In genomic region chr14:90645842-90646443, GRCh38 we compare ENCODE assay signal across 14 cellular contexts.
A peak's percentile ranks its signal among the peaks of the same experiment; 100 is the strongest.
DNase-seq lines count a peak whose midpoint lies in the region; ATAC-seq, FAIRE-seq and TF ChIP-seq lines count a peak whose summit lies in the region.
"Had no signal": no experiment of that assay in that cellular context is flagged by ENCODE, and none has a peak within 500 bp of the region (broad histone marks: within the 10 kb centered on the region; RNA-seq: fewer than 3 reads in every experiment).

No MANE protein-coding gene starts in this region.

- H3K36me3 Mint-ChIP-seq in stimulated activated naive B cell treated with anti-CD40 and anti-IgM and Interleukin-4, amounts not matched to agents 10 μg/mL and 1 μg/mL and 100 μg/mL, for 72 hours: no peaks in the 10 kb centered on the region
- H3K36me3 Mint-ChIP-seq: activated naive CD8-positive, alpha-beta T cell treated with anti-CD3 and anti-CD28 coated beads for 36 hours had no signal

- H3K27me3 ChIP-seq in psoas muscle (ENCODE audit: insufficient read depth in 3 of 3, low read length in 2 of 3): no peaks in the 10 kb centered on the region

- no peak for TF ChIP-seq POLR2A in H54 (IDR thresholded peaks at IDR 0.05; ENCODE audit: low read depth, low read length)

- peak; percentile 73 to 93 (median 91) for ATAC-seq in psoas muscle
- no peak for ATAC-seq in stimulated activated naive B cell treated with anti-CD40 and anti-IgM and Interleukin-4, amounts not matched to agents 10 μg/mL and 1 μg/mL and 100 μg/mL, for 72 hours (replicated peaks)
- ATAC-seq: left ventricle myocardium superior had no signal

- H3K27ac ChIP-seq in psoas muscle: peak overlapping the region; percentile 87

- H3K27me3 Mint-ChIP-seq in stimulated activated naive B cell treated with anti-CD40 and anti-IgM and Interleukin-4, amounts not matched to agents 10 μg/mL and 1 μg/mL and 100 μg/mL, for 72 hours: no peaks in the 10 kb centered on the region
- H3K27me3 Mint-ChIP-seq: activated CD4-positive, alpha-beta T cell treated with anti-CD3 and anti-CD28 coated beads, Interleukin-2, amount 10 ng/mL, durations not matched to agents 24 days and 14 days; activated naive CD8-positive, alpha-beta T cell treated with anti-CD3 and anti-CD28 coated beads for 36 hours had no signal

- no peak overlapping the region for H3K27ac Mint-ChIP-seq in stimulated activated naive B cell treated with anti-CD40 and anti-IgM and Interleukin-4, amounts not matched to agents 10 μg/mL and 1 μg/mL and 100 μg/mL, for 72 hours
- H3K27ac Mint-ChIP-seq: activated CD4-positive, alpha-beta T cell treated with anti-CD3 and anti-CD28 coated beads, Interleukin-2, amount 10 ng/mL, durations not matched to agents 24 days and 14 days; activated naive CD8-positive, alpha-beta T cell treated with anti-CD3 and anti-CD28 coated beads for 36 hours had no signal

- H3K4me1 Mint-ChIP-seq in stimulated activated naive B cell treated with anti-CD40 and anti-IgM and Interleukin-4, amounts not matched to agents 10 μg/mL and 1 μg/mL and 100 μg/mL, for 72 hours: no peaks in the 10 kb centered on the region
- H3K4me1 Mint-ChIP-seq: activated CD4-positive, alpha-beta T cell treated with anti-CD3 and anti-CD28 coated beads, Interleukin-2, amount 10 ng/mL, durations not matched to agents 24 days and 14 days; activated naive CD8-positive, alpha-beta T cell treated with anti-CD3 and anti-CD28 coated beads for 36 hours had no signal

- H3K36me3 ChIP-seq in psoas muscle (ENCODE audit: insufficient read depth in 1 of 2, low read depth in 1 of 2): peaks cover 0 to 17% of the 10 kb centered on the region in 2 donors

- TF ChIP-seq CTCF in fibroblast of pulmonary artery (IDR thresholded peaks at IDR 0.05; ENCODE audit: low read length, missing control alignments) (no peak), psoas muscle (IDR thresholded peaks at IDR 0.05) (no peak)

- 68 to 85% (median 73%) methylated on average over 6 of the region's 6 CpGs for WGBS in psoas muscle, 3 donors

- peaks cover 52% of the 10 kb centered on the region for H3K4me1 ChIP-seq in psoas muscle

- intact Hi-C loops in psoas muscle (cut with DNase I) (no loop called here), posterior cingulate gyrus (cut with DNase I) (no loop called here)

- H3K4me3 Mint-ChIP-seq in stimulated activated naive B cell treated with anti-CD40 and anti-IgM and Interleukin-4, amounts not matched to agents 10 μg/mL and 1 μg/mL and 100 μg/mL, for 72 hours: no peak overlapping the region
- H3K4me3 Mint-ChIP-seq: activated CD4-positive, alpha-beta T cell treated with anti-CD3 and anti-CD28 coated beads, Interleukin-2, amount 10 ng/mL, durations not matched to agents 24 days and 14 days; activated naive CD8-positive, alpha-beta T cell treated with anti-CD3 and anti-CD28 coated beads for 36 hours had no signal

- DNase-seq in H54 (ENCODE audit: insufficient read length, low spot score) (peak; percentile 86), RPMI7951 (ENCODE audit: low read depth) (peak; percentile 84), fibroblast of pulmonary artery (ENCODE audit: low read depth) (peak; percentile 21), psoas muscle (peak in 1 of 2 donors; percentile 63), germinal center (ENCODE audit: low spot score) (no peak), posterior cingulate gyrus (no peak)
- DNase-seq in stimulated activated naive B cell treated with anti-CD40 and anti-IgM and Interleukin-4, amounts not matched to agents 10 μg/mL and 1 μg/mL and 100 μg/mL, for 72 hours: no peak
- no peak for DNase-seq in activated CD8-positive, alpha-beta memory T cell treated with anti-CD3 and anti-CD28 coated beads, Interleukin-2, amount 50 U/mL, for 4 hours
- DNase-seq: activated CD4-positive, alpha-beta T cell treated with anti-CD3 and anti-CD28 coated beads, Interleukin-2, amount 10 ng/mL, durations not matched to agents 24 days and 14 days; activated naive CD8-positive, alpha-beta T cell treated with anti-CD3 and anti-CD28 coated beads for 36 hours; erythroblast; left ventricle myocardium superior; stimulated activated naive CD4-positive, alpha-beta T cell had no signal

- peak; percentile 87 for FAIRE-seq in H54 (lab: Jason Lieb, UNC)
- FAIRE-seq: D721Med had no signal

- H3K9me3 Mint-ChIP-seq in stimulated activated naive B cell treated with anti-CD40 and anti-IgM and Interleukin-4, amounts not matched to agents 10 μg/mL and 1 μg/mL and 100 μg/mL, for 72 hours: no peaks in the 10 kb centered on the region
- H3K9me3 Mint-ChIP-seq: activated CD4-positive, alpha-beta T cell treated with anti-CD3 and anti-CD28 coated beads, Interleukin-2, amount 10 ng/mL, durations not matched to agents 24 days and 14 days; activated naive CD8-positive, alpha-beta T cell treated with anti-CD3 and anti-CD28 coated beads for 36 hours had no signal

- no peaks in the 10 kb centered on the region for H3K9me3 ChIP-seq in psoas muscle

- H3K4me3 ChIP-seq in fibroblast of pulmonary artery (replicated peaks; ENCODE audit: low read depth, low read length) (no peak overlapping the region), psoas muscle (no peak overlapping the region)

Comparison
In these comparisons a context has a peak if more than half of its experiments do, and no peak if none do; other contexts are left out.
1. DNase-seq: peak in H54 (single experiment), RPMI7951 (single experiment) and fibroblast of pulmonary artery (single experiment); none in germinal center (single experiment), stimulated activated naive B cell treated with anti-CD40 and anti-IgM and Interleukin-4, amounts not matched to agents 10 μg/mL and 1 μg/mL and 100 μg/mL, for 72 hours (single experiment), posterior cingulate gyrus (0 of 10) and activated CD8-positive, alpha-beta memory T cell treated with anti-CD3 and anti-CD28 coated beads, Interleukin-2, amount 50 U/mL, for 4 hours (single experiment).
2. ATAC-seq: peak in psoas muscle (4 of 4); none in stimulated activated naive B cell treated with anti-CD40 and anti-IgM and Interleukin-4, amounts not matched to agents 10 μg/mL and 1 μg/mL and 100 μg/mL, for 72 hours (0 of 2).